ENCODE assay signal across 23 cellular contexts in genomic region chr2:145329976-145330375, GRCh38.
A peak's percentile ranks its signal among the peaks of the same experiment; 100 is the strongest.
DNase-seq lines count a peak whose midpoint lies in the region; ATAC-seq, FAIRE-seq and TF ChIP-seq lines count a peak whose summit lies in the region.
"Had no signal": no experiment of that assay in that cellular context is flagged by ENCODE, and none has a peak within 500 bp of the region (broad histone marks: within the 10 kb centered on the region; RNA-seq: fewer than 3 reads in every experiment).

No MANE protein-coding gene starts in this region.

- TF ChIP-seq CTCF in astrocyte (IDR thresholded peaks at IDR 0.05; ENCODE audit: insufficient read depth, low read depth, low read length) (no peak), nephron (IDR thresholded peaks at IDR 0.05; ENCODE audit: unreplicated experiment in 3 of 3) (no peak)

- DNase-seq in astrocyte (ENCODE audit: low read depth), result no peak
- peak; percentile 16 for DNase-seq in kidney glomerular epithelial cell (lab: John Stamatoyannopoulos, UW)
- no peak for DNase-seq in mucosa of gallbladder (ENCODE audit: low spot score)
- DNase-seq in SK-N-DZ (ENCODE audit: low spot score), result no peak
- DNase-seq: Caco-2; CD4-positive, CD25-positive, alpha-beta regulatory T cell; CD8-positive, alpha-beta T cell; DMS 273 treated with DMSO at 0.1 percent for 48 hours; DMS79; EL; GDM1; GOT3 had no signal

- no peaks in the 10 kb centered on the region for H4K20me1 ChIP-seq in astrocyte (ENCODE audit: insufficient read depth, low read length)
- H4K20me1 ChIP-seq: BLaER1 had no signal

- H3K27ac ChIP-seq in astrocyte (ENCODE audit: low read depth, low read length), result no peak overlapping the region
- H3K27ac ChIP-seq: BLaER1, C4-2B had no signal

- ATAC-seq in GM18907 (IDR thresholded peaks at IDR 0.05; ENCODE audit: unreplicated experiment) (no peak), GM18520 (IDR thresholded peaks at IDR 0.05; ENCODE audit: unreplicated experiment) (no peak)
- ATAC-seq: CD8-positive, alpha-beta T cell; GM12878 had no signal

- H3K4me2 ChIP-seq in astrocyte (ENCODE audit: low read length), result no peak overlapping the region
- H3K4me2 ChIP-seq: BLaER1 had no signal

- H3K4me1 Mint-ChIP-seq in astrocyte (ENCODE audit: low read depth, unreplicated experiment), result no peaks in the 10 kb centered on the region
- H3K4me1 Mint-ChIP-seq in nephron, result peaks cover 9% of the 10 kb centered on the region
- H3K4me1 Mint-ChIP-seq: CD4-positive, CD25-positive, alpha-beta regulatory T cell had no signal

- H3K27me3 Mint-ChIP-seq in astrocyte (ENCODE audit: low read depth, unreplicated experiment) (no peaks in the 10 kb centered on the region), nephron (ENCODE audit: low read depth) (no peaks in the 10 kb centered on the region)
- H3K27me3 Mint-ChIP-seq: B cell; CD4-positive, CD25-positive, alpha-beta regulatory T cell had no signal

- peaks cover 2% of the 10 kb centered on the region for H3K9me3 Mint-ChIP-seq in astrocyte (ENCODE audit: unreplicated experiment)
- H3K9me3 Mint-ChIP-seq in nephron, result no peaks in the 10 kb centered on the region
- H3K9me3 Mint-ChIP-seq: CD8-positive, alpha-beta T cell had no signal

- no peaks in the 10 kb centered on the region for H3K27me3 ChIP-seq in astrocyte (ENCODE audit: insufficient read depth, low read length)
- H3K27me3 ChIP-seq: BLaER1 had no signal

- H3K36me3 Mint-ChIP-seq in astrocyte (ENCODE audit: low read depth, unreplicated experiment) (no peaks in the 10 kb centered on the region), nephron (ENCODE audit: low read depth) (no peaks in the 10 kb centered on the region)
- H3K36me3 Mint-ChIP-seq: CD4-positive, CD25-positive, alpha-beta regulatory T cell; CD8-positive, alpha-beta T cell had no signal

- H3K4me3 Mint-ChIP-seq in astrocyte (ENCODE audit: unreplicated experiment) (no peak overlapping the region), nephron (no peak overlapping the region)
- H3K4me3 Mint-ChIP-seq: B cell; CD4-positive, CD25-positive, alpha-beta regulatory T cell; CD8-positive, alpha-beta T cell had no signal

- H2AFZ ChIP-seq in astrocyte (ENCODE audit: low read depth, low read length), result no peak overlapping the region

- FAIRE-seq in astrocyte (lab: Jason Lieb, UNC), result peak; percentile 5
- FAIRE-seq: D721Med, GM12878, GM18507, H54 had no signal

- no peak overlapping the region for H3K4me3 ChIP-seq in astrocyte (ENCODE audit: insufficient read depth, low read depth, low read length)
- H3K4me3 ChIP-seq: BLaER1, GM12878, HAP-1 had no signal

- no peak overlapping the region for H3K9ac ChIP-seq in astrocyte (ENCODE audit: low read length)
- H3K9ac ChIP-seq: BLaER1 had no signal

- H3K4me1 ChIP-seq in astrocyte (ENCODE audit: insufficient read depth, low read length), result no peaks in the 10 kb centered on the region
- H3K4me1 ChIP-seq: BLaER1, Caco-2, HAP-1 had no signal

- H3K36me3 ChIP-seq in astrocyte (ENCODE audit: insufficient read depth, low read length), result no peaks in the 10 kb centered on the region
- H3K36me3 ChIP-seq: BLaER1, HAP-1 had no signal

- no peaks in the 10 kb centered on the region for H3K9me3 ChIP-seq in astrocyte (ENCODE audit: insufficient read depth, low read depth, low read length)
- H3K9me3 ChIP-seq: BLaER1, Caco-2, HAP-1 had no signal

- H3K27ac Mint-ChIP-seq in astrocyte (ENCODE audit: unreplicated experiment) (no peak overlapping the region), nephron (peak overlapping the region; percentile 68 to 85 (median 73))
- H3K27ac Mint-ChIP-seq: B cell; CD4-positive, CD25-positive, alpha-beta regulatory T cell; CD8-positive, alpha-beta T cell had no signal

- no peaks in the 10 kb centered on the region for H3K79me2 ChIP-seq in astrocyte (ENCODE audit: insufficient read depth, low read length)
